In genomic region chr20:48921168-48921882, GRCh38 we compare ENCODE assay signal across 8 cellular contexts. TPM values are rescaled to one million over a fixed set of nuclear protein-coding genes. Genes with fewer than 3 reads are reported as not detected.
DNase-seq lines count a peak whose midpoint lies in the region; ATAC-seq and TF ChIP-seq lines count a peak whose summit lies in the region.

TSS of gene ARFGEF2 (plus strand) at chr20:48921711. CDS start at chr20:48921890, 179 bp downstream.

- no peaks in the 10 kb centered on the region for H3K9me3 Mint-ChIP-seq in endothelial cell (ENCODE audit: unreplicated experiment)

- under 1% methylated on average over 70 of the region's 70 CpGs for WGBS in HUES64

- H2AFZ ChIP-seq in OCI-LY3 (ENCODE audit: low read depth, low read length) = peak within 1 kb of the TSS; percentile 63

- no peaks in the 10 kb centered on the region for H3K9me3 ChIP-seq in HUES64 (ENCODE audit: insufficient read depth, low read depth, low read length)
- no peaks in the 10 kb centered on the region for H3K9me3 ChIP-seq in OCI-LY3 (ENCODE audit: insufficient read depth, low read length)

- peak within 1 kb of the TSS; percentile 96 for H3K9ac ChIP-seq in HUES64 (ENCODE audit: low read depth, low read length)
- peak within 1 kb of the TSS; percentile 81 for H3K9ac ChIP-seq in OCI-LY3 (ENCODE audit: low read length)

- H3K27ac ChIP-seq in HUES64 (ENCODE audit: low read depth, low read length) (peak within 1 kb of the TSS; percentile 90), OCI-LY3 (ENCODE audit: low read length) (peak within 1 kb of the TSS; percentile 57)

- H4K20me1 ChIP-seq in OCI-LY3 (ENCODE audit: insufficient read depth, low read length) = 0 out of 2 replicates have a peak, but pooled peaks cover 3% of the 10 kb centered on the region

- H3K4me1 Mint-ChIP-seq in endothelial cell (ENCODE audit: unreplicated experiment) = peaks cover 30% of the 10 kb centered on the region

- peak within 1 kb of the TSS; percentile 97 for H3K27ac Mint-ChIP-seq in endothelial cell (ENCODE audit: unreplicated experiment)

- peaks cover 6% of the 10 kb centered on the region for H3K36me3 Mint-ChIP-seq in endothelial cell (ENCODE audit: low read depth, unreplicated experiment)

- peak within 1 kb of the TSS; percentile 97 for H3K4me3 Mint-ChIP-seq in endothelial cell (ENCODE audit: unreplicated experiment)

- H3K79me2 ChIP-seq in OCI-LY3 (ENCODE audit: low read length) = peaks cover 44% of the 10 kb centered on the region

- ATAC-seq in GM21423 (IDR thresholded peaks at IDR 0.05; ENCODE audit: unreplicated experiment) = peak; percentile 79

- H3K4me1 ChIP-seq in HUES64 (ENCODE audit: insufficient read depth, low read length) (no peaks in the 10 kb centered on the region; the same call in 1 of the 2 replicates), OCI-LY3 (ENCODE audit: low read length) (peaks cover 45% of the 10 kb centered on the region)

- H3K27me3 Mint-ChIP-seq in endothelial cell (ENCODE audit: unreplicated experiment) = peaks cover 3% of the 10 kb centered on the region

- H3K27me3 ChIP-seq in HUES64 (ENCODE audit: insufficient read depth, low read length) (no peaks in the 10 kb centered on the region; the same call in 1 of the 2 replicates), OCI-LY3 (ENCODE audit: low read depth, low read length) (no peaks in the 10 kb centered on the region)

- TF ChIP-seq CTCF in OCI-LY3 (IDR thresholded peaks at IDR 0.05; ENCODE audit: low read depth, low read length) (peak; percentile 3; the same call in 1 of the 2 replicates), endothelial cell (IDR thresholded peaks at IDR 0.05; ENCODE audit: unreplicated experiment) (peak; percentile 18)

- peak within 1 kb of the TSS; percentile 78 for H3K4me2 ChIP-seq in OCI-LY3 (ENCODE audit: low read length)

- in situ Hi-C loops in Caki2 (cut with HindIII; ENCODE audit: low pct_unique_long_range_greater_than_20kb, low sequenced_read_pairs) = no loop called here

- DNase-seq in Caki2 (ENCODE audit: low read depth) (peak; percentile 91), endothelial cell (ENCODE audit: low spot score) (peak; percentile 94), midbrain (lab: John Stamatoyannopoulos, UW) (peak; percentile 95)
- DNase-seq in activated CD8-positive, alpha-beta memory T cell treated with anti-CD3 and anti-CD28 coated beads, Interleukin-2, amount 50 U/mL, for 48 hours = peak; percentile 95
- DNase-seq in stimulated activated CD8-positive, alpha-beta memory T cell treated with anti-CD3 and anti-CD28 coated beads, Interleukin-15, amount 100 ng/mL, for 48 hours (ENCODE audit: low read depth in 2 of 2) = peak; percentile 90 to 92

- H3K36me3 ChIP-seq in HUES64 (ENCODE audit: insufficient read depth, low read length) (no peaks in the 10 kb centered on the region), OCI-LY3 (replicated peaks; ENCODE audit: low read depth, low read length) (peaks cover under 1% of the 10 kb centered on the region)

- peak within 1 kb of the TSS; percentile 92 for H3K4me3 ChIP-seq in HUES64 (ENCODE audit: low read length)
- peak within 1 kb of the TSS; percentile 83 for H3K4me3 ChIP-seq in OCI-LY3 (ENCODE audit: low read length)

RNA-seq across cellular contexts. Expression of gene ARFGEF2, which starts in this region (rescaled TPM):
- total RNA-seq in Caki2 (2014; rRNA removed; shearing (Covaris generic); ENCODE audit: low replicate concordance) = 26.9 and 31.6 TPM in 2 replicates
- 10.2 TPM for polyA plus RNA-seq in HUES64 (2013, experiment 1 of 2)
- 10.5 TPM for polyA plus RNA-seq in HUES64 (2013, experiment 2 of 2)
- 20.3 TPM for total RNA-seq in endothelial cell (ENCODE audit: unreplicated experiment)

Comparison
In these comparisons a context has a peak if more than half of its experiments do, and no peak if none do; other contexts are left out.
1. Peak in every context shown above with its lines: DNase-seq, ATAC-seq, H3K4me3 ChIP-seq and H3K27ac ChIP-seq.